Comparison of ENCODE assay signal across 15 cellular contexts in genomic region chr7:7857143-7857583, GRCh38.
DNase-seq lines count a peak whose midpoint lies in the region; ATAC-seq, FAIRE-seq and TF ChIP-seq lines count a peak whose summit lies in the region.
"Had no signal": no experiment of that assay in that cellular context is flagged by ENCODE, and none has a peak within 500 bp of the region (broad histone marks: within the 10 kb centered on the region; RNA-seq: fewer than 3 reads in every experiment).

No MANE protein-coding gene starts in this region.

- H4K20me1 ChIP-seq in GM12878 (ENCODE audit: control insufficient read depth, insufficient read depth), result no peaks in the 10 kb centered on the region

- peaks cover 18% of the 10 kb centered on the region for H3K36me3 Mint-ChIP-seq in progenitor cell of endocrine pancreas (ENCODE audit: insufficient read depth)
- H3K36me3 Mint-ChIP-seq in activated T-cell treated with anti-CD3 and anti-CD28 coated beads, Interleukin-2, amount 50 U/mL, for 72 hours (ENCODE audit: insufficient read depth in 2 of 2), result peaks cover 11 to 28% of the 10 kb centered on the region in 2 donors

- in situ Hi-C loops in GM12878 (cut with MboI), result no loop called here

- no peak overlapping the region for H3K4me2 ChIP-seq in GM12878 (ENCODE audit: control insufficient read depth, insufficient read depth)

- no peaks in the 10 kb centered on the region for H3K27me3 Mint-ChIP-seq in progenitor cell of endocrine pancreas
- H3K27me3 Mint-ChIP-seq in activated T-cell treated with anti-CD3 and anti-CD28 coated beads, Interleukin-2, amount 50 U/mL, for 72 hours (ENCODE audit: low read depth), result no peaks in the 10 kb centered on the region
- H3K27me3 Mint-ChIP-seq: activated CD8-positive, alpha-beta T cell treated with anti-CD3 and anti-CD28 coated beads for 36 hours had no signal

- DNase-seq in DMS 273 (lab: John Stamatoyannopoulos, UW; ENCODE audit: unreplicated experiment), result peak; percentile 97
- no peak for DNase-seq in GM19239 (ENCODE audit: insufficient read length, low spot score)
- DNase-seq in NCI-H2171 treated with DMSO at 0.1 percent for 48 hours (lab: John Stamatoyannopoulos, UW), result peak; percentile 80
- no peak for DNase-seq in GM12878 (ENCODE audit: low read depth, low spot score)
- DNase-seq in progenitor cell of endocrine pancreas (ENCODE audit: low spot score, unreplicated experiment), result no peak
- DNase-seq in activated T-cell treated with anti-CD3 and anti-CD28 coated beads, Interleukin-2, amount 50 U/mL, for 72 hours, result no peak
- DNase-seq in NCI-H2107 treated with DMSO at 0.1 percent for 48 hours (lab: John Stamatoyannopoulos, UW; ENCODE audit: unreplicated experiment), result no peak
- DNase-seq in effector memory CD4-positive, alpha-beta T cell, result no peak
- DNase-seq: activated CD8-positive, alpha-beta T cell treated with anti-CD3 and anti-CD28 coated beads for 36 hours; activated naive CD4-positive, alpha-beta T cell treated with anti-CD3 and anti-CD28 coated beads for 36 hours; central memory CD4-positive, alpha-beta T cell; NCI-H2029 treated with DMSO at 0.1 percent for 48 hours; right lobe of liver; trophoblast cell had no signal

- no TSS peak for BruUV-seq in GM12878 (replicated peaks; lab: Mats Ljungman, UMichigan)

- TF ChIP-seq POLR2A in GM12878 (IDR thresholded peaks at IDR 0.05; ENCODE audit: low read depth, low read length), result no peak

- FAIRE-seq in GM19239 (lab: Jason Lieb, UNC), result peak; percentile 86
- no peak for FAIRE-seq in GM12878 (lab: Jason Lieb, UNC)

- H3K4me3 ChIP-seq in GM12878, result no peak overlapping the region
- no peak overlapping the region for H3K4me3 ChIP-seq in effector memory CD4-positive, alpha-beta T cell (ENCODE audit: insufficient read depth, low read depth, low read length, poor library complexity, severe bottlenecking)
- H3K4me3 ChIP-seq: right lobe of liver, SK-N-MC had no signal

- no peaks in the 10 kb centered on the region for H3K27me3 ChIP-seq in GM12878 (replicated peaks in 1 of 2; ENCODE audit: control insufficient read depth in 2 of 2, insufficient read depth in 2 of 2, low read length in 1 of 2)
- H3K27me3 ChIP-seq in effector memory CD4-positive, alpha-beta T cell (replicated peaks; ENCODE audit: control insufficient read depth, insufficient read depth, low read length, poor library complexity, severe bottlenecking), result no peaks in the 10 kb centered on the region
- H3K27me3 ChIP-seq: right lobe of liver had no signal

- POLR2A ChIA-PET in GM12878 (lab: Charles Lee), result interaction anchor here (1.2 to 1.8 kb wide), 2 partner anchors 10 to 34 kb away, joined by 4 to 9 read pairs; no protein-coding TSS in a partner anchor

- intact Hi-C loops in GM12878 (cut with micrococcal nuclease; ENCODE audit: unreplicated experiment), result no loop called here

- H3K9me3 ChIP-seq in GM12878 (replicated peaks; ENCODE audit: control insufficient read depth, insufficient read depth, low read length), result peaks cover 27% of the 10 kb centered on the region
- H3K9me3 ChIP-seq in effector memory CD4-positive, alpha-beta T cell (ENCODE audit: control insufficient read depth, low read length), result peaks cover 7% of the 10 kb centered on the region
- H3K9me3 ChIP-seq: right lobe of liver had no signal

- SMC1A ChIA-PET in GM12878 (lab: Charles Lee; ENCODE audit: uncharacterized antibody, unreplicated experiment), result interaction anchor here (0.7 to 3.2 kb wide), 14 partner anchors 10 to 216 kb away, joined by 3 to 34 read pairs (median 6); partner anchors contain the start of gene UMAD1

- WGBS in GM12878 (ENCODE audit: insufficient coverage, insufficient replicate concordance, low lambda C conversion rate, missing lambda C conversion rate), result 30% methylated on average over 3 of the region's 3 CpGs

- H3K4me3 Mint-ChIP-seq in progenitor cell of endocrine pancreas (ENCODE audit: low read depth), result no peak overlapping the region
- no peak overlapping the region for H3K4me3 Mint-ChIP-seq in activated T-cell treated with anti-CD3 and anti-CD28 coated beads, Interleukin-2, amount 50 U/mL, for 72 hours
- H3K4me3 Mint-ChIP-seq: activated CD8-positive, alpha-beta T cell treated with anti-CD3 and anti-CD28 coated beads for 36 hours; activated naive CD4-positive, alpha-beta T cell treated with anti-CD3 and anti-CD28 coated beads for 36 hours had no signal

- H3K27ac ChIP-seq in GM12878 (ENCODE audit: control insufficient read depth, insufficient read depth), result peak overlapping the region; percentile 29; the same call in 1 of the 2 replicates
- H3K27ac ChIP-seq in effector memory CD4-positive, alpha-beta T cell (ENCODE audit: insufficient read depth, low read length, poor library complexity, severe bottlenecking), result no peak overlapping the region
- H3K27ac ChIP-seq: right lobe of liver, SK-N-MC had no signal

- no peak overlapping the region for H3K27ac Mint-ChIP-seq in progenitor cell of endocrine pancreas
- no peak overlapping the region for H3K27ac Mint-ChIP-seq in activated T-cell treated with anti-CD3 and anti-CD28 coated beads, Interleukin-2, amount 50 U/mL, for 72 hours
- H3K27ac Mint-ChIP-seq: activated CD8-positive, alpha-beta T cell treated with anti-CD3 and anti-CD28 coated beads for 36 hours; activated naive CD4-positive, alpha-beta T cell treated with anti-CD3 and anti-CD28 coated beads for 36 hours had no signal

- H3K36me3 ChIP-seq in GM12878 (ENCODE audit: control insufficient read depth in 2 of 2, insufficient read depth in 2 of 2, low read length in 1 of 2), result no peaks in the 10 kb centered on the region; a peak in 1 of 4 replicates
- H3K36me3 ChIP-seq in effector memory CD4-positive, alpha-beta T cell (ENCODE audit: control insufficient read depth, insufficient read depth, low read length), result no peaks in the 10 kb centered on the region
- H3K36me3 ChIP-seq: right lobe of liver had no signal

- H3K79me2 ChIP-seq in GM12878 (ENCODE audit: control insufficient read depth, insufficient read depth, low read length), result no peaks in the 10 kb centered on the region

- H2AFZ ChIP-seq in GM12878 (ENCODE audit: control insufficient read depth, low read depth, low read length), result peak overlapping the region; percentile 43

- peaks cover 14% of the 10 kb centered on the region for H3K9me3 Mint-ChIP-seq in progenitor cell of endocrine pancreas (ENCODE audit: low read depth)
- peaks cover 7% of the 10 kb centered on the region in 2 donors for H3K9me3 Mint-ChIP-seq in activated T-cell treated with anti-CD3 and anti-CD28 coated beads, Interleukin-2, amount 50 U/mL, for 72 hours

- TF ChIP-seq EP300 in GM12878 (IDR thresholded peaks at IDR 0.05; ENCODE audit: borderline replicate concordance in 1 of 2, control insufficient read depth in 1 of 2, low read depth in 2 of 2, low read length in 2 of 2), result no peak

- H3K9ac ChIP-seq in GM12878 (ENCODE audit: control insufficient read depth, insufficient read depth, low read length), result no peak overlapping the region

- H3K4me1 ChIP-seq in GM12878 (ENCODE audit: control insufficient read depth, insufficient read depth, low read length), result peaks cover 4% of the 10 kb centered on the region
- H3K4me1 ChIP-seq in effector memory CD4-positive, alpha-beta T cell (ENCODE audit: control insufficient read depth, insufficient read depth, low read length, poor library complexity, severe bottlenecking), result no peaks in the 10 kb centered on the region

- RAD21 ChIA-PET in GM12878 (lab: Charles Lee; ENCODE audit: unreplicated experiment), result interaction anchor here (0.9 to 1.9 kb wide), 6 partner anchors 11 to 113 kb away, joined by 3 to 10 read pairs (median 6); no protein-coding TSS in a partner anchor

- no peak for TF ChIP-seq RAD21 in GM12878 (IDR thresholded peaks at IDR 0.05; ENCODE audit: insufficient read depth, low read depth, low read length)

- peaks cover 6% of the 10 kb centered on the region for H3K4me1 Mint-ChIP-seq in progenitor cell of endocrine pancreas (ENCODE audit: low read depth)
- peaks cover 12% of the 10 kb centered on the region for H3K4me1 Mint-ChIP-seq in activated T-cell treated with anti-CD3 and anti-CD28 coated beads, Interleukin-2, amount 50 U/mL, for 72 hours (ENCODE audit: low read depth)

- TF ChIP-seq CTCF in GM12878 (IDR thresholded peaks at IDR 0.05 in 2 of 3, conservative IDR thresholded peaks at IDR 0.05 in 1 of 3; ENCODE audit: control insufficient read depth in 2 of 3, extremely low read depth in 1 of 3, insufficient read depth in 1 of 3, low read depth in 3 of 3, low read length in 3 of 3) (no peak), progenitor cell of endocrine pancreas (IDR thresholded peaks at IDR 0.05; ENCODE audit: unreplicated experiment) (no peak)

- peak; percentile 84 for ATAC-seq in GM12878
- no peak for ATAC-seq in activated T-cell treated with anti-CD3 and anti-CD28 coated beads, Interleukin-2, amount 50 U/mL, for 72 hours (replicated peaks in 1 of 2)
- ATAC-seq: activated CD8-positive, alpha-beta T cell treated with anti-CD3 and anti-CD28 coated beads for 36 hours; right lobe of liver had no signal

- CTCF ChIA-PET in GM12878 (lab: Yijun Ruan, JAX), result interaction anchor here (1.0 to 2.1 kb wide), 7 partner anchors 9 to 110 kb away, joined by 3 to 9 read pairs (median 4); no protein-coding TSS in a partner anchor

TF ChIP-seq in GM12878, 131 proteins besides CTCF, POLR2A, EP300 and RAD21 (continues in another document):
- TF ChIP-seq HDGF (IDR thresholded peaks at IDR 0.05), result no peak
- no peak; the same call in 1 of the 2 replicates for TF ChIP-seq CREM (IDR thresholded peaks at IDR 0.05; ENCODE audit: low read depth)
- TF ChIP-seq EED (IDR thresholded peaks at IDR 0.05; ENCODE audit: low read depth), result peak; percentile 38
- TF ChIP-seq JUNB (IDR thresholded peaks at IDR 0.05), result peak; percentile 31; the same call in 1 of the 2 replicates
- no peak for TF ChIP-seq DPF2 (IDR thresholded peaks at IDR 0.05)
- peak; percentile 39; the same call in 1 of the 2 replicates for TF ChIP-seq MTA2 (IDR thresholded peaks at IDR 0.05; ENCODE audit: low read depth)
- TF ChIP-seq CBX3 (IDR thresholded peaks at IDR 0.05; ENCODE audit: borderline replicate concordance, low read depth), result no peak
- peak; percentile 73 for TF ChIP-seq ATF7 (IDR thresholded peaks at IDR 0.05; ENCODE audit: low read depth)
- TF ChIP-seq USF1 (IDR thresholded peaks at IDR 0.05; ENCODE audit: borderline replicate concordance, extremely low read length, insufficient read depth, low read depth, low read length), result no peak
- peak in 1 of 2 experiments; percentile 57; a peak in 1 of 4 replicates for TF ChIP-seq ETV6 (conservative IDR thresholded peaks at IDR 0.05 in 1 of 2, IDR thresholded peaks at IDR 0.05 in 1 of 2; ENCODE audit: borderline replicate concordance in 1 of 2, low read depth in 1 of 2)
- peak; percentile 57; the same call in 1 of the 2 replicates for TF ChIP-seq ZBED1 (IDR thresholded peaks at IDR 0.05; ENCODE audit: borderline replicate concordance)
- no peak for TF ChIP-seq HDAC2 (IDR thresholded peaks at IDR 0.05)

Comparison
In these comparisons a context has a peak if more than half of its experiments do, and no peak if none do; other contexts are left out.
1. DNase-seq: peak in DMS 273 (single experiment) and NCI-H2171 treated with DMSO at 0.1 percent for 48 hours (single experiment); none in GM19239 (single experiment), GM12878 (single experiment), progenitor cell of endocrine pancreas (single experiment), activated T-cell treated with anti-CD3 and anti-CD28 coated beads, Interleukin-2, amount 50 U/mL, for 72 hours (0 of 2), NCI-H2107 treated with DMSO at 0.1 percent for 48 hours (single experiment) and effector memory CD4-positive, alpha-beta T cell (0 of 3).